In genomic region chr20:18195931-18196330, GRCh38 we compare ENCODE assay signal across 23 cellular contexts. TPM values are rescaled to one million over a fixed set of nuclear protein-coding genes. Genes with fewer than 3 reads are reported as not detected.
DNase-seq lines count a peak whose midpoint lies in the region; ATAC-seq and TF ChIP-seq lines count a peak whose summit lies in the region.
"Had no signal": no experiment of that assay in that cellular context is flagged by ENCODE, and none has a peak within 500 bp of the region (broad histone marks: within the 10 kb centered on the region; RNA-seq: fewer than 3 reads in every experiment).

No MANE protein-coding gene starts in this region.

- no peak for ATAC-seq in PC-3
- ATAC-seq: A549 had no signal

- POLR2A ChIA-PET in PC-3 (lab: Charles Lee; ENCODE audit: unreplicated experiment): no interaction called here
- POLR2A ChIA-PET in CD4-positive, alpha-beta memory T cell (lab: Charles Lee; ENCODE audit: partially characterized antibody): no interaction called here

- no peak overlapping the region for H3K4me2 ChIP-seq in PC-3 (ENCODE audit: low read length)
- H3K4me2 ChIP-seq: A549; BLaER1 treated with 17β-estradiol and CSF1 and Interleukin-3, amounts not matched to agents 10 nM and 100 nM had no signal

- peak; percentile 57 for DNase-seq in PC-3
- DNase-seq in RKO (ENCODE audit: low spot score): peak; percentile 19
- no peak for DNase-seq in epithelial cell of prostate (ENCODE audit: low read depth, low spot score)
- no peak for DNase-seq in progenitor cell of endocrine pancreas (ENCODE audit: low spot score, unreplicated experiment)
- no peak for DNase-seq in CD4-positive, alpha-beta memory T cell
- DNase-seq in NCI-H82 treated with DMSO at 0.1 percent for 48 hours (lab: John Stamatoyannopoulos, UW; ENCODE audit: unreplicated experiment): no peak
- DNase-seq in NCI-H146 (lab: John Stamatoyannopoulos, UW): no peak
- DNase-seq: 8988T; ACHN; AML-193; BE2C; Calu3; CD4-positive, alpha-beta T cell; COR-L47; DMS53; DMS79 treated with DMSO at 0.1 percent for 48 hours; GF-D8; GOT3; HFFc6 had no signal

- H3K4me3 ChIP-seq in PC-3 (ENCODE audit: low read length): no peak overlapping the region
- H3K4me3 ChIP-seq in CD4-positive, alpha-beta memory T cell (ENCODE audit: low read length in 2 of 2): no peak overlapping the region
- H3K4me3 ChIP-seq: A549; BLaER1 treated with 17β-estradiol and CSF1 and Interleukin-3, amounts not matched to agents 10 nM and 100 nM; HAP-1 had no signal

- intact Hi-C loops in PC-3 (cut with micrococcal nuclease): no loop called here
- intact Hi-C loops in CD4-positive, alpha-beta memory T cell (cut with micrococcal nuclease): no loop called here

- TF ChIP-seq CTCF in PC-3 (conservative IDR thresholded peaks at IDR 0.05; ENCODE audit: low read depth, low read length): no peak
- TF ChIP-seq CTCF in progenitor cell of endocrine pancreas (IDR thresholded peaks at IDR 0.05; ENCODE audit: unreplicated experiment): no peak

- H3K36me3 Mint-ChIP-seq in progenitor cell of endocrine pancreas (ENCODE audit: insufficient read depth): peaks cover 7% of the 10 kb centered on the region
- peaks cover 1 to 4% of the 10 kb centered on the region in 2 donors for H3K36me3 Mint-ChIP-seq in CD4-positive, alpha-beta memory T cell

- no peaks in the 10 kb centered on the region for H3K9me2 ChIP-seq in PC-3 (replicated peaks; ENCODE audit: low read length)

- H3K27me3 Mint-ChIP-seq in progenitor cell of endocrine pancreas: no peaks in the 10 kb centered on the region
- no peaks in the 10 kb centered on the region for H3K27me3 Mint-ChIP-seq in CD4-positive, alpha-beta memory T cell
- H3K27me3 Mint-ChIP-seq: CD4-positive, alpha-beta T cell had no signal

- H3K4me1 Mint-ChIP-seq in progenitor cell of endocrine pancreas (ENCODE audit: low read depth): peaks cover 3% of the 10 kb centered on the region
- H3K4me1 Mint-ChIP-seq in CD4-positive, alpha-beta memory T cell: no peaks in the 10 kb centered on the region
- H3K4me1 Mint-ChIP-seq: CD14-positive monocyte had no signal

- no peaks in the 10 kb centered on the region for H3K9me3 ChIP-seq in PC-3 (ENCODE audit: low read length)
- no peaks in the 10 kb centered on the region for H3K9me3 ChIP-seq in CD4-positive, alpha-beta memory T cell (ENCODE audit: control insufficient read depth in 1 of 2, low read length in 2 of 2)
- H3K9me3 ChIP-seq: A549, BE2C, HAP-1 had no signal

- H3K4me1 ChIP-seq in PC-3 (ENCODE audit: insufficient read depth, low read length): peaks cover 25% of the 10 kb centered on the region
- no peaks in the 10 kb centered on the region for H3K4me1 ChIP-seq in CD4-positive, alpha-beta memory T cell (ENCODE audit: insufficient read depth, low read length)
- H3K4me1 ChIP-seq: A549; BE2C; BLaER1 treated with 17β-estradiol and CSF1 and Interleukin-3, amounts not matched to agents 10 nM and 100 nM; HAP-1 had no signal

- H3K4me3 Mint-ChIP-seq in progenitor cell of endocrine pancreas (ENCODE audit: low read depth): no peak overlapping the region
- H3K4me3 Mint-ChIP-seq in CD4-positive, alpha-beta memory T cell: no peak overlapping the region
- H3K4me3 Mint-ChIP-seq: CD14-positive monocyte; CD4-positive, alpha-beta T cell; HFFc6 had no signal

- no peaks in the 10 kb centered on the region for H3K36me3 ChIP-seq in PC-3 (ENCODE audit: low read depth, low read length)
- H3K36me3 ChIP-seq in CD4-positive, alpha-beta memory T cell (ENCODE audit: insufficient read depth, low read length): no peaks in the 10 kb centered on the region
- H3K36me3 ChIP-seq: BE2C, HAP-1 had no signal

- no peaks in the 10 kb centered on the region for H3K27me3 ChIP-seq in PC-3 (ENCODE audit: low read length)
- no peaks in the 10 kb centered on the region for H3K27me3 ChIP-seq in CD4-positive, alpha-beta memory T cell (ENCODE audit: insufficient read depth, low read length)
- H3K27me3 ChIP-seq: BE2C; BLaER1 treated with 17β-estradiol and CSF1 and Interleukin-3, amounts not matched to agents 10 nM and 100 nM had no signal

- CTCF ChIA-PET in PC-3 (lab: Charles Lee): no interaction called here
- CTCF ChIA-PET in CD4-positive, alpha-beta memory T cell (lab: Charles Lee; ENCODE audit: partially characterized antibody): no interaction called here

- H3K9me3 Mint-ChIP-seq in progenitor cell of endocrine pancreas (ENCODE audit: low read depth): no peaks in the 10 kb centered on the region
- peaks cover 0 to 2% (median 0%) of the 10 kb centered on the region in 8 donors for H3K9me3 Mint-ChIP-seq in CD4-positive, alpha-beta memory T cell
- H3K9me3 Mint-ChIP-seq: CD4-positive, alpha-beta T cell; HFFc6 had no signal

- no peaks in the 10 kb centered on the region for H3K79me2 ChIP-seq in PC-3 (ENCODE audit: low read length)

- peak overlapping the region; percentile 42 for H3K27ac Mint-ChIP-seq in progenitor cell of endocrine pancreas
- H3K27ac Mint-ChIP-seq in CD4-positive, alpha-beta memory T cell: no peak overlapping the region
- H3K27ac Mint-ChIP-seq: CD4-positive, alpha-beta T cell; HFFc6 had no signal

- H3F3A ChIP-seq in PC-3 (ENCODE audit: low read length, unreplicated experiment): peaks cover 4% of the 10 kb centered on the region

- BruUV-seq in PC-3 (replicated peaks; lab: Mats Ljungman, UMichigan): no TSS peak

- no peak overlapping the region for H3K9ac ChIP-seq in PC-3 (ENCODE audit: low read length)
- H3K9ac ChIP-seq: BLaER1 treated with 17β-estradiol and CSF1 and Interleukin-3, amounts not matched to agents 10 nM and 100 nM had no signal

- no peaks in the 10 kb centered on the region for H4K20me1 ChIP-seq in PC-3 (ENCODE audit: low read length)
- H4K20me1 ChIP-seq: BLaER1 treated with 17β-estradiol and CSF1 and Interleukin-3, amounts not matched to agents 10 nM and 100 nM had no signal

- no peak overlapping the region for H2AFZ ChIP-seq in PC-3 (ENCODE audit: low read length)

- H3K27ac ChIP-seq in PC-3 (ENCODE audit: low read length) (0 out of 2 replicates have a peak overlapping the region, but pooled peaks have one; percentile 3), epithelial cell of prostate (peak overlapping the region; percentile 95)
- no peak overlapping the region for H3K27ac ChIP-seq in CD4-positive, alpha-beta memory T cell (ENCODE audit: low read depth, low read length)
- H3K27ac ChIP-seq: A549; BLaER1 treated with 17β-estradiol and CSF1 and Interleukin-3, amounts not matched to agents 10 nM and 100 nM had no signal

RNA-seq across cellular contexts. Expression of gene KAT14, which starts 58.3 kb away (rescaled TPM):
- total RNA-seq in PC-3 (2014; rRNA removed) (10.8 and 12.5 TPM in 2 replicates), progenitor cell of endocrine pancreas (26.1 and 26.7 TPM in 2 replicates)
- total RNA-seq in CD4-positive, alpha-beta memory T cell: 10 to 100 TPM; 22.4 to 24.0 TPM
- 10 to 100 TPM; 14.7 to 18.1 TPM for polyA plus RNA-seq in CD4-positive, alpha-beta memory T cell

RNA-seq across cellular contexts. Expression of gene PET117, which starts 58.3 kb away (rescaled TPM):
- 21.2 and 31.2 TPM in 2 replicates for total RNA-seq in PC-3 (2014; rRNA removed)
- 18.5 and 20.0 TPM in 2 replicates for total RNA-seq in progenitor cell of endocrine pancreas
- total RNA-seq in CD4-positive, alpha-beta memory T cell: 10 to 100 TPM; 14.1 to 15.0 TPM
- polyA plus RNA-seq in CD4-positive, alpha-beta memory T cell: 10 to 100 TPM; 23.9 to 40.9 TPM

Comparison
In these comparisons a context has a peak if more than half of its experiments do, and no peak if none do; other contexts are left out.
1. DNase-seq: peak in PC-3 (single experiment) and RKO (single experiment); none in epithelial cell of prostate (single experiment), progenitor cell of endocrine pancreas (single experiment), CD4-positive, alpha-beta memory T cell (0 of 5), NCI-H82 treated with DMSO at 0.1 percent for 48 hours (single experiment) and NCI-H146 (single experiment).